8 cellular contexts compared by ENCODE assay signal in genomic region chr2:240991378-240992263, GRCh38. TPM values are rescaled to one million over a fixed set of nuclear protein-coding genes. Genes with fewer than 3 reads are reported as not detected.
DNase-seq lines count a peak whose midpoint lies in the region; ATAC-seq and TF ChIP-seq lines count a peak whose summit lies in the region.

No MANE protein-coding gene starts in this region.

- peak; percentile 13 for DNase-seq in activated T-cell treated with anti-CD3 and anti-CD28 coated beads, Interleukin-2, amount 50 U/mL, for 1 hour
- no peak for DNase-seq in activated T-cell treated with anti-CD3 and anti-CD28 coated beads for 4 hours
- DNase-seq in foreskin fibroblast: peak; percentile 99 to 100
- peak; percentile 96 for DNase-seq in posterior vena cava (ENCODE audit: low spot score)

- ATAC-seq in SK-N-SH treated with all-trans-retinoic acid at 6 μM for 48 hours: peak; percentile 52
- ATAC-seq in GM18868 (IDR thresholded peaks at IDR 0.05; ENCODE audit: unreplicated experiment): no peak
- no peak for ATAC-seq in HG03108 (IDR thresholded peaks at IDR 0.05; ENCODE audit: unreplicated experiment)
- no peak for ATAC-seq in HG03045 (IDR thresholded peaks at IDR 0.05; ENCODE audit: unreplicated experiment)

- intact Hi-C loops in posterior vena cava (cut with DNase I): no loop called here

- no peak overlapping the region for H3K4me3 ChIP-seq in foreskin fibroblast (ENCODE audit: low read depth in 1 of 2, low read length in 2 of 2)

- TF ChIP-seq CTCF in foreskin fibroblast (IDR thresholded peaks at IDR 0.05; ENCODE audit: low read depth, low read length): no peak

TF ChIP-seq in SK-N-SH treated with all-trans-retinoic acid at 6 μM for 48 hours, 23 proteins besides CTCF, POLR2A, EP300 and RAD21:
- no peak for TF ChIP-seq TSHZ2 (CRISPR knock-in tag; IDR thresholded peaks at IDR 0.05)
- TF ChIP-seq CSRNP3 (CRISPR knock-in tag; IDR thresholded peaks at IDR 0.05): no peak
- TF ChIP-seq TOX (CRISPR knock-in tag; IDR thresholded peaks at IDR 0.05; ENCODE audit: borderline replicate concordance): no peak
- TF ChIP-seq OSR1 (CRISPR knock-in tag; IDR thresholded peaks at IDR 0.05): no peak
- TF ChIP-seq POU6F1 (CRISPR knock-in tag; IDR thresholded peaks at IDR 0.05; ENCODE audit: borderline replicate concordance, low read depth): no peak
- TF ChIP-seq ZFP3 (CRISPR knock-in tag; IDR thresholded peaks at IDR 0.05): no peak
- TF ChIP-seq SNAI2 (CRISPR knock-in tag; IDR thresholded peaks at IDR 0.05): no peak
- no peak for TF ChIP-seq ZFP30 (CRISPR knock-in tag; IDR thresholded peaks at IDR 0.05)
- TF ChIP-seq CSDC2 (CRISPR knock-in tag; IDR thresholded peaks at IDR 0.05): no peak
- no peak for TF ChIP-seq ESRRG (CRISPR knock-in tag; IDR thresholded peaks at IDR 0.05)
- TF ChIP-seq RARB (CRISPR knock-in tag; IDR thresholded peaks at IDR 0.05): no peak
- no peak for TF ChIP-seq PPARA (CRISPR knock-in tag; IDR thresholded peaks at IDR 0.05; ENCODE audit: borderline replicate concordance)
- TF ChIP-seq PATZ1 (CRISPR knock-in tag; IDR thresholded peaks at IDR 0.05; ENCODE audit: borderline replicate concordance): no peak
- no peak for TF ChIP-seq ZNF70 (CRISPR knock-in tag; IDR thresholded peaks at IDR 0.05)
- no peak for TF ChIP-seq TCF4 (CRISPR knock-in tag; IDR thresholded peaks at IDR 0.05; ENCODE audit: borderline replicate concordance)
TF ChIP-seq in SK-N-SH treated with all-trans-retinoic acid at 6 μM for 48 hours: peak in this region for 0.

RNA-seq across cellular contexts. Expression of gene SNED1, which starts 6.8 kb away (rescaled TPM):
- 10 to 100 TPM; 39.7 to 62.7 TPM for total RNA-seq in posterior vena cava
